1 cellular context compared by ENCODE assay signal in the genomic region with DNA sequence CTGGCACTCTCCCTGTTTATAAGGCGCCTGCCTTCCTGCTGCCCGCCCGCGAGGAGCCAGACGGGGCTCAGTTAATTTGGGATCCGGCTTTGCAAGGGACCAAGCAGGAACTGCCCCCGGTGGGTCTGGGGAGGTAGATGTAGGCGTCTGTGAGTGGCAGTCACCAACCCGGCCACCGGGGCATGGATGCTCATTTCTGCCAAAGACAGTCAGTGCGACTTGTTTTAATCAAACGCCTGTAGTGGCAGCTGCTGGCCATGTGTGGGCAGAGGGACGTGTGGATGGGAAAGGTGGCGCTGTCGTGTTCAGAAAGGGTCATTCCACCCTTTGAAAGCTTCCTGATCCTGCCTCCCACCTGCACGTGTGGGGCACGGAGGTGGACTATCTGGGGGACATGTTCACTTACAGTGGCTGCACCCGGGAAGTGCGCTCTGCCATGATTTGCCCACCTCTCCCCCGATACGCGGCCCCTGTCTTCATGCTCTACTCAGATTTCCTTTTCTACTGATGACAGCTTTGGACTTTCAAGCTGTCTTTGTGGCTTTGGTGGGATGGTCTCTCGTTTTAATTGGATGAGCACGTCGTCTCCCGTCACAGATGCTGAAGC.
TF ChIP-seq lines count a peak whose summit lies in the region.

No MANE protein-coding gene starts in this region.

TF ChIP-seq in HepG2, 621 proteins besides CTCF, POLR2A, EP300 and RAD21 (continued from another document and continues in another):
- TF ChIP-seq SRY (CRISPR knock-in tag; IDR thresholded peaks at IDR 0.05) (no peak), REL (CRISPR knock-in tag; conservative IDR thresholded peaks at IDR 0.05) (no peak), ZNF329 (CRISPR knock-in tag; IDR thresholded peaks at IDR 0.05; ENCODE audit: low read depth) (no peak), SALL1 (CRISPR knock-in tag; IDR thresholded peaks at IDR 0.05) (peak; percentile 63; the same call in 1 of the 2 replicates), ZNF260 (CRISPR knock-in tag; IDR thresholded peaks at IDR 0.05; ENCODE audit: borderline replicate concordance, low read depth) (no peak), NR0B2 (CRISPR knock-in tag; IDR thresholded peaks at IDR 0.05) (no peak), NR3C1 (CRISPR knock-in tag; IDR thresholded peaks at IDR 0.05) (no peak), MED8 (CRISPR knock-in tag; IDR thresholded peaks at IDR 0.05; ENCODE audit: insufficient replicate concordance) (no peak), ZNF747 (CRISPR knock-in tag; IDR thresholded peaks at IDR 0.05; ENCODE audit: borderline replicate concordance) (no peak), TBX3 (IDR thresholded peaks at IDR 0.05; ENCODE audit: borderline replicate concordance) (no peak), ZNF234 (CRISPR knock-in tag; conservative IDR thresholded peaks at IDR 0.05) (no peak), CSRNP1 (CRISPR knock-in tag; IDR thresholded peaks at IDR 0.05) (no peak), U2AF1 (optimal IDR thresholded peaks at IDR 0.05; ENCODE audit: low read depth, low read length) (no peak), CBX1 (IDR thresholded peaks at IDR 0.05; ENCODE audit: low read depth) (peak; percentile 63), ZNF281 (CRISPR knock-in tag; IDR thresholded peaks at IDR 0.05; ENCODE audit: borderline replicate concordance) (no peak), ZNF274 (CRISPR knock-in tag; IDR thresholded peaks at IDR 0.05) (no peak), SP1 (IDR thresholded peaks at IDR 0.05) (no peak), SP1 (CRISPR knock-in tag; IDR thresholded peaks at IDR 0.05) (no peak), ARID4A (CRISPR knock-in tag; IDR thresholded peaks at IDR 0.05; ENCODE audit: borderline replicate concordance) (peak; percentile 75; the same call in 1 of the 2 replicates), ZNF451 (CRISPR knock-in tag; IDR thresholded peaks at IDR 0.05) (no peak), BCLAF1 (IDR thresholded peaks at IDR 0.05) (no peak), ZSCAN30 (CRISPR knock-in tag; IDR thresholded peaks at IDR 0.05) (no peak), HOXA5 (CRISPR knock-in tag; IDR thresholded peaks at IDR 0.05) (no peak), FLYWCH1 (CRISPR knock-in tag; IDR thresholded peaks at IDR 0.05) (no peak), RFXANK (CRISPR knock-in tag; IDR thresholded peaks at IDR 0.05) (no peak), ZNF441 (CRISPR knock-in tag; IDR thresholded peaks at IDR 0.05; ENCODE audit: borderline replicate concordance) (no peak), NR2C2 (CRISPR knock-in tag; IDR thresholded peaks at IDR 0.05; ENCODE audit: borderline replicate concordance) (0 out of 2 replicates have a peak, but pooled peaks have one; percentile 36), KDM2A (CRISPR knock-in tag; IDR thresholded peaks at IDR 0.05; ENCODE audit: borderline replicate concordance, low read depth) (peak; percentile 51; the same call in 1 of the 2 replicates), ZBTB21 (CRISPR knock-in tag; IDR thresholded peaks at IDR 0.05) (no peak), NCOA2 (CRISPR knock-in tag; IDR thresholded peaks at IDR 0.05) (no peak), ZBTB25 (CRISPR knock-in tag; IDR thresholded peaks at IDR 0.05) (no peak), STAT5B (CRISPR knock-in tag; IDR thresholded peaks at IDR 0.05) (no peak), ZNF891 (CRISPR knock-in tag; IDR thresholded peaks at IDR 0.05) (no peak), ZNF10 (CRISPR knock-in tag; IDR thresholded peaks at IDR 0.05; ENCODE audit: borderline replicate concordance, low read depth) (no peak), ZNF672 (CRISPR knock-in tag; IDR thresholded peaks at IDR 0.05) (no peak), REPIN1 (CRISPR knock-in tag; IDR thresholded peaks at IDR 0.05; ENCODE audit: borderline replicate concordance, low read depth) (peak; percentile 56; the same call in 1 of the 2 replicates), FOXJ3 (CRISPR knock-in tag; IDR thresholded peaks at IDR 0.05; ENCODE audit: borderline replicate concordance) (no peak), NBN (conservative IDR thresholded peaks at IDR 0.05) (no peak), THAP8 (CRISPR knock-in tag; IDR thresholded peaks at IDR 0.05; ENCODE audit: borderline replicate concordance) (no peak), SRSF1 (optimal IDR thresholded peaks at IDR 0.05; ENCODE audit: low read depth, low read length) (no peak), ZMAT3 (CRISPR knock-in tag; conservative IDR thresholded peaks at IDR 0.05) (no peak), SMC3 (IDR thresholded peaks at IDR 0.05; ENCODE audit: low read length) (peak; percentile 78), HDAC1 (CRISPR knock-in tag; IDR thresholded peaks at IDR 0.05) (peak; percentile 71), ZNF251 (CRISPR knock-in tag; IDR thresholded peaks at IDR 0.05) (no peak), ZBTB3 (CRISPR knock-in tag; IDR thresholded peaks at IDR 0.05; ENCODE audit: borderline replicate concordance, low read depth) (no peak), POLR2G (IDR thresholded peaks at IDR 0.05; ENCODE audit: low read depth, low read length) (no peak), HHEX (CRISPR knock-in tag; IDR thresholded peaks at IDR 0.05) (no peak), SAP130 (CRISPR knock-in tag; IDR thresholded peaks at IDR 0.05; ENCODE audit: low read depth) (peak; percentile 74), HNRNPUL1 (IDR thresholded peaks at IDR 0.05; ENCODE audit: low read depth, low read length) (no peak)
- TF ChIP-seq, protein P1, sequence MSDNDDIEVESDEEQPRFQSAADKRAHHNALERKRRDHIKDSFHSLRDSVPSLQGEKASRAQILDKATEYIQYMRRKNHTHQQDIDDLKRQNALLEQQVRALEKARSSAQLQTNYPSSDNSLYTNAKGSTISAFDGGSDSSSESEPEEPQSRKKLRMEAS (IDR thresholded peaks at IDR 0.05) = peak; percentile 85
- TF ChIP-seq, protein P2, sequence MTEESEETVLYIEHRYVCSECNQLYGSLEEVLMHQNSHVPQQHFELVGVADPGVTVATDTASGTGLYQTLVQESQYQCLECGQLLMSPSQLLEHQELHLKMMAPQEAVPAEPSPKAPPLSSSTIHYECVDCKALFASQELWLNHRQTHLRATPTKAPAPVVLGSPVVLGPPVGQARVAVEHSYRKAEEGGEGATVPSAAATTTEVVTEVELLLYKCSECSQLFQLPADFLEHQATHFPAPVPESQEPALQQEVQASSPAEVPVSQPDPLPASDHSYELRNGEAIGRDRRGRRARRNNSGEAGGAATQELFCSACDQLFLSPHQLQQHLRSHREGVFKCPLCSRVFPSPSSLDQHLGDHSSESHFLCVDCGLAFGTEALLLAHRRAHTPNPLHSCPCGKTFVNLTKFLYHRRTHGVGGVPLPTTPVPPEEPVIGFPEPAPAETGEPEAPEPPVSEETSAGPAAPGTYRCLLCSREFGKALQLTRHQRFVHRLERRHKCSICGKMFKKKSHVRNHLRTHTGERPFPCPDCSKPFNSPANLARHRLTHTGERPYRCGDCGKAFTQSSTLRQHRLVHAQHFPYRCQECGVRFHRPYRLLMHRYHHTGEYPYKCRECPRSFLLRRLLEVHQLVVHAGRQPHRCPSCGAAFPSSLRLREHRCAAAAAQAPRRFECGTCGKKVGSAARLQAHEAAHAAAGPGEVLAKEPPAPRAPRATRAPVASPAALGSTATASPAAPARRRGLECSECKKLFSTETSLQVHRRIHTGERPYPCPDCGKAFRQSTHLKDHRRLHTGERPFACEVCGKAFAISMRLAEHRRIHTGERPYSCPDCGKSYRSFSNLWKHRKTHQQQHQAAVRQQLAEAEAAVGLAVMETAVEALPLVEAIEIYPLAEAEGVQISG (CRISPR knock-in tag; IDR thresholded peaks at IDR 0.05) = peak; percentile 60; the same call in 1 of the 2 replicates
